In the genomic region with DNA sequence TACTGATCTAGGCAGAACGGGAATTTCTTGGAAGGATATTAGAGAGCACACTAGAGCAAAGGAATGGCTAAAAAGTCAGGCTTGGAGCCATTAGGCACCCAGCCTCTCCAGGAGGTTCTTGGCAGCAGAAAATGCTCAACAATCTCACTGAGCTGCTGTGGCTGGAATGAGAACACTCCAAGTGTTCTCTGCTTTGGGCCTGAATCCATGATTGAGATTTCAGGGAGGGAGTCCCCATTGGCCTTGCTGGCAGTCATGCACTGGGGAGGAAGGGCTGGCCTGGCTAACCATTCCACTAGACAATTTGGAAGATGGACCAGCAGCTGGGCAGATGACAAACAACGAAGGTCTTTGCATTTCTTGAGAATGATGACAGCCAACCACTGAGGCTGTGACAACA, we compare ENCODE assay signal across 16 cellular contexts. TPM values are rescaled to one million over a fixed set of nuclear protein-coding genes. Genes with fewer than 3 reads are reported as not detected.
DNase-seq lines count a peak whose midpoint lies in the region; ATAC-seq and TF ChIP-seq lines count a peak whose summit lies in the region.
"Had no signal": no experiment of that assay in that cellular context is flagged by ENCODE, and none has a peak within 500 bp of the region (broad histone marks: within the 10 kb centered on the region; RNA-seq: fewer than 3 reads in every experiment).

No MANE protein-coding gene starts in this region.

- TF ChIP-seq POLR2A in sigmoid colon (IDR thresholded peaks at IDR 0.05) = no peak
- TF ChIP-seq POLR2A in right lobe of liver (IDR thresholded peaks at IDR 0.05) = no peak

- H3K27ac ChIP-seq in sigmoid colon = peak overlapping the region; percentile 10 to 60 (median 37)
- H3K27ac ChIP-seq in right lobe of liver = no peak overlapping the region

- H3K27ac Mint-ChIP-seq in activated CD4-positive, alpha-beta T cell treated with anti-CD3 and anti-CD28 coated beads, Interleukin-2, amount 10 ng/mL, durations not matched to agents 24 days and 14 days = peak overlapping the region; percentile 89
- H3K27ac Mint-ChIP-seq in activated T-helper 2 cell treated with anti-CD3 and anti-CD28 coated beads, Interferon-gamma antibody, Interleukin-2, Interleukin-4, amounts not matched to agents 10 μg/mL and 5 μg/mL and 100 μg/mL, durations not matched to agents 14 hours and 24 hours and 36 hours = peak overlapping the region; percentile 84
- H3K27ac Mint-ChIP-seq: memory B cell, T-cell, WTC11 had no signal

- intact Hi-C loops in activated CD4-positive, alpha-beta T cell treated with anti-CD3 and anti-CD28 coated beads, Interleukin-2, amount 10 ng/mL, durations not matched to agents 24 days and 14 days (cut with micrococcal nuclease) = no loop called here
- intact Hi-C loops in activated T-helper 2 cell treated with anti-CD3 and anti-CD28 coated beads, Interferon-gamma antibody, Interleukin-2, Interleukin-4, amounts not matched to agents 10 μg/mL and 5 μg/mL and 100 μg/mL, durations not matched to agents 14 hours and 24 hours and 36 hours (cut with micrococcal nuclease) = loop anchor here (2.0 to 10.0 kb wide), 3 partner anchors 13 to 611 kb away; no protein-coding TSS in a partner anchor
- intact Hi-C loops in left cardiac atrium (cut with DNase I) = no loop called here
- intact Hi-C loops in sigmoid colon (cut with DNase I) = no loop called here
- intact Hi-C loops in right lobe of liver (cut with DNase I) = no loop called here

- no peak overlapping the region for H3K4me3 ChIP-seq in sigmoid colon
- no peak overlapping the region for H3K4me3 ChIP-seq in right lobe of liver

- H3K9me3 ChIP-seq in sigmoid colon (no peaks in the 10 kb centered on the region), right lobe of liver (no peaks in the 10 kb centered on the region)

- H3K4me1 ChIP-seq in sigmoid colon = peaks cover 0 to 43% (median 42%) of the 10 kb centered on the region in 4 donors
- H3K4me1 ChIP-seq in right lobe of liver = peaks cover 0 to 6% (median 3%) of the 10 kb centered on the region in 4 donors

- H3K4me3 Mint-ChIP-seq in activated CD4-positive, alpha-beta T cell treated with anti-CD3 and anti-CD28 coated beads, Interleukin-2, amount 10 ng/mL, durations not matched to agents 24 days and 14 days = peak overlapping the region; percentile 12
- H3K4me3 Mint-ChIP-seq in activated T-helper 2 cell treated with anti-CD3 and anti-CD28 coated beads, Interferon-gamma antibody, Interleukin-2, Interleukin-4, amounts not matched to agents 10 μg/mL and 5 μg/mL and 100 μg/mL, durations not matched to agents 14 hours and 24 hours and 36 hours (ENCODE audit: low read depth) = no peak overlapping the region
- H3K4me3 Mint-ChIP-seq: memory B cell, T-cell, WTC11 had no signal

- no peaks in the 10 kb centered on the region for H3K27me3 Mint-ChIP-seq in activated CD4-positive, alpha-beta T cell treated with anti-CD3 and anti-CD28 coated beads, Interleukin-2, amount 10 ng/mL, durations not matched to agents 24 days and 14 days
- no peaks in the 10 kb centered on the region for H3K27me3 Mint-ChIP-seq in activated T-helper 2 cell treated with anti-CD3 and anti-CD28 coated beads, Interferon-gamma antibody, Interleukin-2, Interleukin-4, amounts not matched to agents 10 μg/mL and 5 μg/mL and 100 μg/mL, durations not matched to agents 14 hours and 24 hours and 36 hours (ENCODE audit: low read depth)
- H3K27me3 Mint-ChIP-seq: CD4-positive, CD25-positive, alpha-beta regulatory T cell; T-cell had no signal

- no peaks in the 10 kb centered on the region for H3K27me3 ChIP-seq in sigmoid colon
- no peaks in the 10 kb centered on the region for H3K27me3 ChIP-seq in right lobe of liver

- peak; percentile 41 to 75 for ATAC-seq in left cardiac atrium
- no peak for ATAC-seq in right lobe of liver
- ATAC-seq: T-cell, WTC11 had no signal

- peaks cover 68% of the 10 kb centered on the region for H3K4me1 Mint-ChIP-seq in activated CD4-positive, alpha-beta T cell treated with anti-CD3 and anti-CD28 coated beads, Interleukin-2, amount 10 ng/mL, durations not matched to agents 24 days and 14 days
- H3K4me1 Mint-ChIP-seq in activated T-helper 2 cell treated with anti-CD3 and anti-CD28 coated beads, Interferon-gamma antibody, Interleukin-2, Interleukin-4, amounts not matched to agents 10 μg/mL and 5 μg/mL and 100 μg/mL, durations not matched to agents 14 hours and 24 hours and 36 hours (ENCODE audit: low read depth) = peaks cover 73% of the 10 kb centered on the region

- no peak for DNase-seq in activated CD4-positive, alpha-beta T cell treated with anti-CD3 and anti-CD28 coated beads, Interleukin-2, amount 10 ng/mL, durations not matched to agents 24 days and 14 days
- DNase-seq in activated CD4-positive, alpha-beta T cell treated with anti-CD3 and anti-CD28 coated beads for 48 hours = no peak
- DNase-seq in activated T-helper 2 cell treated with anti-CD3 and anti-CD28 coated beads, Interferon-gamma antibody, Interleukin-2, Interleukin-4, amounts not matched to agents 10 μg/mL and 5 μg/mL and 100 μg/mL, durations not matched to agents 14 hours and 24 hours and 36 hours (ENCODE audit: low spot score) = no peak
- DNase-seq in left cardiac atrium = no peak
- DNase-seq in sigmoid colon = no peak
- no peak for DNase-seq in hepatic stellate cell (ENCODE audit: low spot score)
- no peak for DNase-seq in right lobe of liver
- no peak for DNase-seq in SHP77 (lab: John Stamatoyannopoulos, UW)
- DNase-seq: 8988T; CD4-positive, CD25-positive, alpha-beta regulatory T cell; DMS79 treated with DMSO at 0.1 percent for 48 hours; NCI-H69; occipital lobe; T-cell had no signal

- TF ChIP-seq EP300 in sigmoid colon (IDR thresholded peaks at IDR 0.05) = no peak

- peaks cover 15% of the 10 kb centered on the region for H3K9me3 Mint-ChIP-seq in activated CD4-positive, alpha-beta T cell treated with anti-CD3 and anti-CD28 coated beads, Interleukin-2, amount 10 ng/mL, durations not matched to agents 24 days and 14 days
- H3K9me3 Mint-ChIP-seq in activated T-helper 2 cell treated with anti-CD3 and anti-CD28 coated beads, Interferon-gamma antibody, Interleukin-2, Interleukin-4, amounts not matched to agents 10 μg/mL and 5 μg/mL and 100 μg/mL, durations not matched to agents 14 hours and 24 hours and 36 hours = peaks cover 6% of the 10 kb centered on the region
- H3K9me3 Mint-ChIP-seq: T-cell had no signal

- WGBS in sigmoid colon, 2 donors = 70 to 85% methylated on average over 2 of the region's 2 CpGs
- 80% methylated on average over 2 of the region's 2 CpGs for WGBS in right lobe of liver (ENCODE audit: insufficient coverage, low coverage, low lambda C conversion rate, missing lambda C conversion rate)

- H3K36me3 ChIP-seq in sigmoid colon (no peaks in the 10 kb centered on the region), right lobe of liver (no peaks in the 10 kb centered on the region)

- H3K36me3 Mint-ChIP-seq in activated CD4-positive, alpha-beta T cell treated with anti-CD3 and anti-CD28 coated beads, Interleukin-2, amount 10 ng/mL, durations not matched to agents 24 days and 14 days (ENCODE audit: low read depth) = peaks cover 16% of the 10 kb centered on the region
- peaks cover 18% of the 10 kb centered on the region for H3K36me3 Mint-ChIP-seq in activated T-helper 2 cell treated with anti-CD3 and anti-CD28 coated beads, Interferon-gamma antibody, Interleukin-2, Interleukin-4, amounts not matched to agents 10 μg/mL and 5 μg/mL and 100 μg/mL, durations not matched to agents 14 hours and 24 hours and 36 hours (ENCODE audit: low read depth)
- H3K36me3 Mint-ChIP-seq: CD4-positive, CD25-positive, alpha-beta regulatory T cell; T-cell; WTC11 had no signal

- no peak for TF ChIP-seq CTCF in sigmoid colon (IDR thresholded peaks at IDR 0.05)
- no peak for TF ChIP-seq CTCF in right lobe of liver (IDR thresholded peaks at IDR 0.05)

RNA-seq across cellular contexts. Expression of a gene that starts 39.2 kb away (rescaled TPM):
- total RNA-seq in activated CD4-positive, alpha-beta T cell treated with anti-CD3 and anti-CD28 coated beads, Interleukin-2, amount 10 ng/mL, durations not matched to agents 24 days and 14 days = 61.0 and 62.0 TPM in 2 replicates
- total RNA-seq in activated T-helper 2 cell treated with anti-CD3 and anti-CD28 coated beads, Interferon-gamma antibody, Interleukin-2, Interleukin-4, amounts not matched to agents 10 μg/mL and 5 μg/mL and 100 μg/mL, durations not matched to agents 14 hours and 24 hours and 36 hours = 78.1 and 78.3 TPM in 2 replicates
- total RNA-seq in left cardiac atrium (10 to 100 TPM in 1 of 2 donors, 1 to 10 TPM in 1; 8.7 to 10.3 TPM), sigmoid colon (10 to 100 TPM; 14.2 to 18.0 (median 16.4) TPM), right lobe of liver (1 to 10 TPM; 4.2 to 8.7 (median 5.4) TPM)
- 10 to 100 TPM in 2 of 3 donors, 1 to 10 TPM in 1; 8.9 to 12.0 (median 10.2) TPM for polyA plus RNA-seq in sigmoid colon

Comparison
In these comparisons a context has a peak if more than half of its experiments do, and no peak if none do; other contexts are left out.
1. ATAC-seq: peak in left cardiac atrium (2 of 2); none in right lobe of liver (0 of 4).
2. H3K27ac ChIP-seq: peak in sigmoid colon (4 of 4); none in right lobe of liver (0 of 3).